ENCODE assay signal across 19 cellular contexts in genomic region chr7:68334613-68335303, GRCh38.
DNase-seq lines count a peak whose midpoint lies in the region; ATAC-seq and TF ChIP-seq lines count a peak whose summit lies in the region.
"Had no signal": no experiment of that assay in that cellular context is flagged by ENCODE, and none has a peak within 500 bp of the region (broad histone marks: within the 10 kb centered on the region; RNA-seq: fewer than 3 reads in every experiment).

No MANE protein-coding gene starts in this region.

- H3K4me1 ChIP-seq in left ventricle myocardium inferior (peaks cover 6% of the 10 kb centered on the region), psoas muscle (peaks cover 6% of the 10 kb centered on the region), tibial nerve (no peaks in the 10 kb centered on the region)
- H3K4me1 ChIP-seq: BE2C had no signal

- H3K36me3 Mint-ChIP-seq in brain: no peaks in the 10 kb centered on the region
- H3K36me3 Mint-ChIP-seq: CD14-positive monocyte; CD4-positive, alpha-beta memory T cell had no signal

- H3K27me3 ChIP-seq in left ventricle myocardium inferior (ENCODE audit: low read depth) (no peaks in the 10 kb centered on the region), psoas muscle (ENCODE audit: insufficient read depth in 3 of 3, low read length in 2 of 3) (no peaks in the 10 kb centered on the region), tibial nerve (no peaks in the 10 kb centered on the region)
- H3K27me3 ChIP-seq: BE2C had no signal

- no peak overlapping the region for H3K4me3 Mint-ChIP-seq in brain
- H3K4me3 Mint-ChIP-seq: CD14-positive monocyte; CD4-positive, alpha-beta memory T cell; HFFc6 had no signal

- no peak for TF ChIP-seq POLR2A in tibial nerve (IDR thresholded peaks at IDR 0.05)

- TF ChIP-seq EP300 in tibial nerve (IDR thresholded peaks at IDR 0.05): no peak

- 27 to 39% (median 31%) methylated on average over 9 of the region's 9 CpGs for WGBS in psoas muscle, 3 donors
- WGBS in tibial nerve, 2 donors: 68 to 73% methylated on average over 9 of the region's 9 CpGs

- H3K27me3 Mint-ChIP-seq in brain: peaks cover 3% of the 10 kb centered on the region
- H3K27me3 Mint-ChIP-seq: CD4-positive, alpha-beta memory T cell had no signal

- no peak for DNase-seq in left ventricle myocardium superior
- no peak for DNase-seq in left ventricle myocardium inferior
- DNase-seq in psoas muscle: no peak
- DNase-seq in GM19238 (ENCODE audit: insufficient read length, low spot score): no peak
- no peak for DNase-seq in tibial nerve (ENCODE audit: low spot score in 2 of 2)
- DNase-seq in stimulated activated naive CD8-positive, alpha-beta T cell treated with anti-CD3 and anti-CD28 coated beads, Interleukin-15, Interleukin-2, amounts not matched to agents 100 U/mL and 50 U/mL, for 24 hours: no peak
- DNase-seq: ACHN; BE2C; CD4-positive, alpha-beta memory T cell; DMS153; DMS79; GDM1; GOT3; H7; HFFc6; IMR-90 had no signal

- H3K4me1 Mint-ChIP-seq in brain: peaks cover 25% of the 10 kb centered on the region
- H3K4me1 Mint-ChIP-seq: CD14-positive monocyte; CD4-positive, alpha-beta memory T cell had no signal

- ATAC-seq in left ventricle myocardium superior (peak; percentile 45), psoas muscle (peak; percentile 85 to 97 (median 92))
- ATAC-seq in stimulated activated naive CD8-positive, alpha-beta T cell treated with anti-CD3 and anti-CD28 coated beads, Interleukin-15, Interleukin-2, amounts not matched to agents 100 U/mL and 50 U/mL, for 24 hours: no peak
- ATAC-seq: HCT116 had no signal

- peaks cover 15 to 75% (median 18%) of the 10 kb centered on the region in 5 experiments for H3K9me3 Mint-ChIP-seq in brain

- H3K9me3 ChIP-seq in left ventricle myocardium inferior (replicated peaks) (peaks cover 36% of the 10 kb centered on the region), psoas muscle (peaks cover 14% of the 10 kb centered on the region), tibial nerve (peaks cover 0 to 18% (median 0%) of the 10 kb centered on the region in 4 donors)
- H3K9me3 ChIP-seq: BE2C had no signal

- H3K4me3 ChIP-seq in left ventricle myocardium inferior (no peak overlapping the region), psoas muscle (peak overlapping the region; percentile 3), tibial nerve (no peak overlapping the region)

- H3K36me3 ChIP-seq in left ventricle myocardium inferior (no peaks in the 10 kb centered on the region), psoas muscle (ENCODE audit: insufficient read depth in 1 of 2, low read depth in 1 of 2) (no peaks in the 10 kb centered on the region), tibial nerve (no peaks in the 10 kb centered on the region)
- H3K36me3 ChIP-seq: BE2C had no signal

- H3K27ac ChIP-seq in left ventricle myocardium inferior (replicated peaks) (no peak overlapping the region), psoas muscle (peak overlapping the region; percentile 71), tibial nerve (no peak overlapping the region)

- no peak for TF ChIP-seq CTCF in left ventricle myocardium inferior (IDR thresholded peaks at IDR 0.05; ENCODE audit: borderline replicate concordance)
- TF ChIP-seq CTCF in brain (conservative IDR thresholded peaks at IDR 0.05): no peak
- TF ChIP-seq CTCF in psoas muscle (IDR thresholded peaks at IDR 0.05): no peak
- TF ChIP-seq CTCF in tibial nerve (IDR thresholded peaks at IDR 0.05): no peak

- peak overlapping the region in 3 of 5 experiments; percentile 1 to 72 (median 25) for H3K27ac Mint-ChIP-seq in brain
- H3K27ac Mint-ChIP-seq: CD14-positive monocyte; CD4-positive, alpha-beta memory T cell; HFFc6 had no signal

- intact Hi-C loops in left ventricle myocardium superior (cut with micrococcal nuclease) (no loop called here), left ventricle myocardium inferior (cut with micrococcal nuclease) (no loop called here), psoas muscle (cut with DNase I) (no loop called here)
